20 cellular contexts compared by ENCODE assay signal in the genomic region with DNA sequence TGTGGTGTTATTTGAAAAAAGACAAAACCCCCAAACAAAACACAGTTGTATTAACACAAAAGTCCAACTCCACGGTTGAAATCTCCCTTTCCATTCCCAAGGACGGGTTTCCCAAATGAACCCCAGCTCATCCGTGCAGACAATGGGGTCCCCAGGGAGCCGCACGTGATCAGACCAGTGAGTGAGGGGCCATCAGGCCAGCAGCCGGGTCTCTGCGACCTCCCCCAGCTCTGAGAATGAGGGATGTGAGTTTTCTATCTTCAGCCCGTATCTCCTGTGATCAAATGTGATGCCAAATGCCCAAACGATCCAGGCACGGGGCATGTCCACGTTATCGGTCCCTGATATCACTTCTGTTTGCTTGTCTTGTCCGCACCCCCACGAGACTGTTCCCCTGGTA.
"Had no signal": no experiment of that assay in that cellular context is flagged by ENCODE, and none has a peak within 500 bp of the region (broad histone marks: within the 10 kb centered on the region; RNA-seq: fewer than 3 reads in every experiment).

No MANE protein-coding gene starts in this region.

- H3K4me3 ChIP-seq: K562 had no signal

- ATAC-seq: K562 had no signal

- H3K4me3 Mint-ChIP-seq: IgD-negative memory B cell had no signal

- H3K9me3 Mint-ChIP-seq: IgD-negative memory B cell had no signal

- H3K36me3 Mint-ChIP-seq: IgD-negative memory B cell had no signal

- H3K9me3 ChIP-seq: SK-N-SH had no signal

- FAIRE-seq: HTR-8/SVneo, K562, RCC 7860 had no signal

- H3K9ac ChIP-seq: KMS-11, SK-N-SH had no signal

- DNase-seq: Kasumi-1, NCI-H1436, NCI-H187, NCI-H2029, NCI-H2081 treated with DMSO at 0.1 percent for 48 hours, NCI-H2171, NCI-H226, NCI-H446, NCI-H510A, NCI-H524 treated with DMSO at 0.1 percent for 48 hours, NCI-H69, Right ventricle myocardium superior, RPMI8226, SK-N-SH had no signal

- H3K27ac ChIP-seq: HL-60, KMS-11 had no signal

- H3K4me2 ChIP-seq: KMS-11, SK-N-SH had no signal
